Comparison of ENCODE assay signal across 21 cellular contexts in the genomic region with DNA sequence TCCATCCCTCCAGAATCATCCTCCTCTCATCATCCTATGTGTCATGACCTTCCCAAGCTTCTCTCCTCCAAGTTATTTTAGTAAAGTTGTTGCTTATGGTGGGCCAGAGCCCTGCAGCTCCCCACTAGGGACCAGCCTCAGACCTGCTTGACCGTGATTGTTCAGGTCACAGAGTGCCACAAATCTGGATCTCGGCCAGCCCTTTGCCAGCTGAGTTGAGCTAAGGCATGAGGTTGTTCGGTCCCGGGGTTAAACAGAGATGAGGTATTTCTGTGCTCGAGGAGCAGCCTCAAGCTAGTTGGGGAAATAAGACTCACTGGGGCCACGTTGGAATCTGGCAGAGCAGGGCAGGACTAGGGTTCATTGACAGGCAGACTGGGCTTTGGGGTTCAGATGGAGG.
DNase-seq lines count a peak whose midpoint lies in the region; ATAC-seq and TF ChIP-seq lines count a peak whose summit lies in the region.
"Had no signal": no experiment of that assay in that cellular context is flagged by ENCODE, and none has a peak within 500 bp of the region (broad histone marks: within the 10 kb centered on the region; RNA-seq: fewer than 3 reads in every experiment).

No MANE protein-coding gene starts in this region.

- H3K27ac Mint-ChIP-seq in effector memory CD8-positive, alpha-beta T cell, result peak overlapping the region; percentile 5 to 77
- H3K27ac Mint-ChIP-seq: B cell; CD8-positive, alpha-beta T cell had no signal

- 72% methylated on average over 6 of the region's 6 CpGs for WGBS in right cardiac atrium
- WGBS in heart left ventricle, 4 donors, result 44 to 65% (median 55%) methylated on average over 6 of the region's 6 CpGs

- no peak for ATAC-seq in right cardiac atrium
- ATAC-seq in heart left ventricle, result no peak
- no peak for ATAC-seq in effector memory CD8-positive, alpha-beta T cell (replicated peaks)
- ATAC-seq in GM18520 (IDR thresholded peaks at IDR 0.05; ENCODE audit: unreplicated experiment), result no peak
- ATAC-seq in HG03108 (IDR thresholded peaks at IDR 0.05; ENCODE audit: unreplicated experiment), result no peak
- ATAC-seq: CD8-positive, alpha-beta T cell had no signal

- H2AFZ ChIP-seq in osteoblast (ENCODE audit: low read length), result no peak overlapping the region

- H3K27me3 ChIP-seq in right cardiac atrium (ENCODE audit: control insufficient read depth, insufficient read depth), result no peaks in the 10 kb centered on the region
- no peaks in the 10 kb centered on the region for H3K27me3 ChIP-seq in heart left ventricle
- H3K27me3 ChIP-seq in osteoblast (ENCODE audit: insufficient read depth, low read length), result no peaks in the 10 kb centered on the region

- no peak for TF ChIP-seq POLR2A in heart left ventricle (IDR thresholded peaks at IDR 0.05)

- no peak overlapping the region for H3K4me2 ChIP-seq in osteoblast (ENCODE audit: insufficient read depth, low read length)
- H3K4me2 ChIP-seq: KMS-11 had no signal

- H3K4me1 Mint-ChIP-seq in effector memory CD8-positive, alpha-beta T cell (ENCODE audit: low read depth in 2 of 2), result peaks cover 17 to 33% of the 10 kb centered on the region in 2 donors

- H3K9me3 ChIP-seq in right cardiac atrium (ENCODE audit: control insufficient read depth, low read length) (no peaks in the 10 kb centered on the region), heart left ventricle (no peaks in the 10 kb centered on the region), osteoblast (ENCODE audit: low read depth, low read length) (no peaks in the 10 kb centered on the region)

- intact Hi-C loops in right cardiac atrium (cut with DNase I) (no loop called here), heart left ventricle (cut with DNase I) (loop anchor here in 1 of 10 donors (10.0 kb wide), 1 partner anchor 56 kb away; no protein-coding TSS in a partner anchor)

- peaks cover 78% of the 10 kb centered on the region for H3K79me2 ChIP-seq in osteoblast (ENCODE audit: insufficient read depth, low read length)

- TF ChIP-seq CTCF in heart left ventricle (IDR thresholded peaks at IDR 0.05), result no peak
- TF ChIP-seq CTCF in osteoblast (IDR thresholded peaks at IDR 0.05; ENCODE audit: extremely low read depth, low read depth, low read length), result no peak

- peaks cover 3% of the 10 kb centered on the region for H3K36me3 Mint-ChIP-seq in effector memory CD8-positive, alpha-beta T cell (ENCODE audit: insufficient read depth)

- no peak for DNase-seq in right cardiac atrium
- DNase-seq in heart left ventricle, result no peak
- DNase-seq in effector memory CD8-positive, alpha-beta T cell, result no peak
- DNase-seq in osteoblast (ENCODE audit: insufficient read length, low spot score, missing footprints), result no peak
- DNase-seq in NCI-H2107 treated with DMSO at 0.1 percent for 48 hours (lab: John Stamatoyannopoulos, UW; ENCODE audit: unreplicated experiment), result no peak
- DNase-seq in activated T-cell treated with anti-CD3 and anti-CD28 coated beads for 4 hours, result no peak
- DNase-seq: Calu3; CD8-positive, alpha-beta T cell; EL; GOT3; NCI-H1092; NCI-H146; NCI-H2081; NCI-H446 treated with DMSO at 0.1 percent for 48 hours; NCI-H748 treated with DMSO at 0.1 percent for 48 hours; NK-92 treated with Interleukin-12 subunit alpha and Interleukin-12 subunit beta, amount 100 ng/mL, for 24 hours; Right ventricle myocardium superior had no signal

- peaks cover 50% of the 10 kb centered on the region for H4K20me1 ChIP-seq in osteoblast (ENCODE audit: insufficient read depth, low read length)

- H3K4me3 ChIP-seq in right cardiac atrium (ENCODE audit: low read length), result no peak overlapping the region
- no peak overlapping the region for H3K4me3 ChIP-seq in heart left ventricle
- H3K4me3 ChIP-seq in osteoblast (ENCODE audit: insufficient read depth, low read length), result no peak overlapping the region

- H3K9me3 Mint-ChIP-seq in effector memory CD8-positive, alpha-beta T cell, result no peaks in the 10 kb centered on the region
- H3K9me3 Mint-ChIP-seq: CD8-positive, alpha-beta T cell had no signal

- peaks cover 0 to 92% (median 55%) of the 10 kb centered on the region in 9 donors for H3K36me3 ChIP-seq in heart left ventricle
- peaks cover 72% of the 10 kb centered on the region for H3K36me3 ChIP-seq in osteoblast (ENCODE audit: insufficient read depth, low read length)

- H3K4me3 Mint-ChIP-seq in effector memory CD8-positive, alpha-beta T cell, result no peak overlapping the region
- H3K4me3 Mint-ChIP-seq: B cell; CD8-positive, alpha-beta T cell had no signal

- H3K4me1 ChIP-seq in right cardiac atrium (ENCODE audit: control insufficient read depth, insufficient read depth, low read length) (peaks cover 7% of the 10 kb centered on the region), heart left ventricle (peaks cover under 1 to 55% (median 33%) of the 10 kb centered on the region in 12 donors), osteoblast (ENCODE audit: insufficient read depth, low read length) (peaks cover 10% of the 10 kb centered on the region)

- H3K27ac ChIP-seq in right cardiac atrium (ENCODE audit: low read length) (peak overlapping the region; percentile 31), heart left ventricle (no peak overlapping the region), osteoblast (ENCODE audit: low read depth, low read length) (peak overlapping the region; percentile 44)
- H3K27ac ChIP-seq: KMS-11 had no signal

- no peaks in the 10 kb centered on the region for H3K27me3 Mint-ChIP-seq in effector memory CD8-positive, alpha-beta T cell
- H3K27me3 Mint-ChIP-seq: B cell had no signal

Comparison
In these comparisons a context has a peak if more than half of its experiments do, and no peak if none do; other contexts are left out.
1. H3K27ac ChIP-seq: peak in right cardiac atrium (single experiment) and osteoblast (single experiment); none in heart left ventricle (0 of 12).